In the genomic region with DNA sequence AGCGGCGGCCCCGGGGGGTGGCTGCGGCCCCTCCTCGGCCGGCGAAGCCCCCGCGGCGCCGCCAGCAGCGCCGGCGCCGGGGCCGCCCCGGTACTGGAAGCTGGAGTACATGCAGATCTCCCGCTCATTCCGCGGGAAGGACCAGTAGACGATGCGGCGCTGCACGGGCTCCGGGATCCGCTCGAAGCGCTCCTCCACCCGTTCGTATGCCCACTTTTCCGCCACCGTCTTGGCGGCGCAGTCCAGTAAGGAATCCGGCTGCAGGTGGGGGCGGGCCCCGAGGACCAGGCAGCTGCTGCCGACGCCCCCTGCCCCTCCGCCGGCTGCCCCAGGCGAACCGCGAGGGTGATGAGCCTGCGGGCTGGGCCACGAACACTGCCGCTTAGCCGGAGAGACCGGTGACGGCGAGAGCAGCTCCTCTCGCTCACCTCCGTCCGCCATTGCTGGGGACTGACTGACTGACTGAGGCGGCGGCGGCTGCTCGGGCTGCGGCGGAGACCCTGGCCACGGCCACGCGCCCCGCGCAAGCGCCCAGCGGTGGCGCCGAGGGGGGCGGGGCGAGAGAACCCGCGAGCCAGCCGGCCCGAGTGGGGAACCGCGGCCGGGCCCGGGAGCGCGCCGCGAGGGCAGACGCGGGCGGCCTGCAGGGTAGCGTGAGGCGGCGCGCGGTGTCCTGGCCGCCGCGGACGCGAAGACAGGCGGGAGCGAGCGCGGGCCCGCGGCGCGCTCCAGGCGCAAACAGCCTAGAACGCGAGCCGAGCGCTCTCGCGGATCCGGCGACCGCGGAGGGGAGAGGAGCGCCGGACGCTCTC, we compare ENCODE assay signal across 8 cellular contexts. TPM values are rescaled to one million over a fixed set of nuclear protein-coding genes. Genes with fewer than 3 reads are reported as not detected.
A peak's percentile ranks its signal among the peaks of the same experiment; 100 is the strongest.
DNase-seq lines count a peak whose midpoint lies in the region; ATAC-seq and TF ChIP-seq lines count a peak whose summit lies in the region.

A gene (minus strand): TSS at position 696 of the 812 bp plus-strand sequence. CDS start 255 bp downstream, at position 441.

- H3K9ac ChIP-seq in GM23248: peak within 1 kb of the TSS; percentile 45

- no peak for ATAC-seq in HG03039 (IDR thresholded peaks at IDR 0.05; ENCODE audit: unreplicated experiment)

- H3K9me3 ChIP-seq in GM23248 (ENCODE audit: low read depth): no peaks in the 10 kb centered on the region

- in situ Hi-C loops in GM23248 (cut with MboI): no loop called here

- no peaks in the 10 kb centered on the region for H4K20me1 ChIP-seq in GM23248 (ENCODE audit: insufficient read depth)

- no peak for TF ChIP-seq CTCF in kidney epithelial cell (IDR thresholded peaks at IDR 0.05; ENCODE audit: insufficient read depth, low read length, poor library complexity, severe bottlenecking)

- 0 out of 2 replicates have a peak, but pooled peaks cover 6% of the 10 kb centered on the region for H3K27me3 ChIP-seq in GM23248 (replicated peaks; ENCODE audit: insufficient read depth)
- H3K27me3 ChIP-seq in kidney epithelial cell (ENCODE audit: control insufficient read depth, insufficient read depth, low read length): peaks cover 12% of the 10 kb centered on the region

- H3K4me1 ChIP-seq in GM23248 (ENCODE audit: insufficient read depth): peaks cover 10% of the 10 kb centered on the region

- peak within 1 kb of the TSS; percentile 81 for H3K4me3 ChIP-seq in GM23248
- H3K4me3 ChIP-seq in kidney epithelial cell (ENCODE audit: low read depth, low read length): peak within 1 kb of the TSS; percentile 53

- WGBS in GM23248 (ENCODE audit: low coverage in 1 of 2, low lambda C conversion rate in 2 of 2, missing lambda C conversion rate in 2 of 2), 2 experiments: 1 to 2% methylated on average over 66 to 84 of the region's 118 CpGs

- no peak within 1 kb of the TSS for H3K27ac ChIP-seq in GM23248

- H2AFZ ChIP-seq in GM23248: peak within 1 kb of the TSS; percentile 91

- H3K4me2 ChIP-seq in GM23248 (ENCODE audit: unreplicated experiment): peak within 1 kb of the TSS; percentile 86

- peaks cover 5% of the 10 kb centered on the region; the same call in 1 of the 2 replicates for H3F3A ChIP-seq in GM23248 (ENCODE audit: insufficient read depth)

- no peaks in the 10 kb centered on the region for H3K9me2 ChIP-seq in GM23248 (ENCODE audit: insufficient read depth)

- no peaks in the 10 kb centered on the region for H3K79me2 ChIP-seq in GM23248 (ENCODE audit: insufficient read depth)

- H3K36me3 ChIP-seq in GM23248 (ENCODE audit: low read depth) (no peaks in the 10 kb centered on the region), kidney epithelial cell (ENCODE audit: control insufficient read depth, insufficient read depth, low read length) (no peaks in the 10 kb centered on the region)

- DNase-seq in DMS153 (lab: John Stamatoyannopoulos, UW) (peak; percentile 66), GM23248 (peak; percentile 82), NCI-H1417 (lab: John Stamatoyannopoulos, UW) (peak; percentile 81 to 92 (median 91)), cerebellum (ENCODE audit: low spot score) (peak; percentile 85), kidney epithelial cell (ENCODE audit: low read depth) (no peak)
- DNase-seq in activated CD4-positive, alpha-beta T cell treated with anti-CD3 and anti-CD28 coated beads for 1 hour: peak; percentile 62
- peak; percentile 45 to 56 for DNase-seq in stimulated activated CD4-positive, alpha-beta T cell treated with anti-CD3 and anti-CD28 coated beads, Interleukin-15, amount 100 ng/mL, for 1 hour (ENCODE audit: low read depth in 1 of 2, low spot score in 1 of 2)

RNA-seq across cellular contexts. Expression of the gene that starts here (rescaled TPM):
- total RNA-seq in GM23248 (2014; rRNA removed; shearing (Covaris generic)): 0.54 and 1.1 TPM in 2 replicates
- polyA plus RNA-seq in GM23248 (2016; fragmentation: Nextera tagmentation; extraction: Ambion mirVana): 0.06 and 0.08 TPM in 2 replicates
- total RNA-seq in cerebellum: 25.1 TPM
- 0.62 and 0.84 TPM in 2 replicates for total RNA-seq in kidney epithelial cell

Comparison
In these comparisons a context has a peak if more than half of its experiments do, and no peak if none do; other contexts are left out.
1. RNA of the gene that starts here (total RNA-seq): 25.1 TPM in cerebellum (single experiment); 0.62 to 0.84 TPM in kidney epithelial cell and 0.54 to 1.1 TPM in GM23248; every median in the first group is over 10 times any median in the second.